In genomic region chr7:157952841-157953645, GRCh38 we compare ENCODE assay signal across 22 cellular contexts.
A peak's percentile ranks its signal among the peaks of the same experiment; 100 is the strongest.
DNase-seq lines count a peak whose midpoint lies in the region; ATAC-seq and TF ChIP-seq lines count a peak whose summit lies in the region.
"Had no signal": no experiment of that assay in that cellular context is flagged by ENCODE, and none has a peak within 500 bp of the region (broad histone marks: within the 10 kb centered on the region; RNA-seq: fewer than 3 reads in every experiment).

No MANE protein-coding gene starts in this region.

- peaks cover 8% of the 10 kb centered on the region for H3K27me3 ChIP-seq in Panc1 (ENCODE audit: control insufficient read depth, insufficient read depth, low read length)
- no peaks in the 10 kb centered on the region for H3K27me3 ChIP-seq in upper lobe of left lung

- H3K9me3 Mint-ChIP-seq in neural crest cell: peaks cover 5% of the 10 kb centered on the region

- peak; percentile 42; the same call in 1 of the 2 replicates for ATAC-seq in Panc1
- ATAC-seq in upper lobe of left lung (ENCODE audit: low FRiP score in 2 of 2): peak; percentile 18 to 40
- ATAC-seq: GM12878, PC-3, Right ventricle myocardium inferior had no signal

- TF ChIP-seq POLR2A in upper lobe of left lung (IDR thresholded peaks at IDR 0.05): no peak

- no peak for DNase-seq in Panc1 (ENCODE audit: low read depth, low spot score)
- peak; percentile 67 for DNase-seq in coronary artery (ENCODE audit: low spot score)
- DNase-seq in neural crest cell (ENCODE audit: low read depth, low spot score): no peak
- no peak for DNase-seq in upper lobe of left lung
- no peak for DNase-seq in middle frontal gyrus (ENCODE audit: extremely low spot score, low spot score)
- no peak for DNase-seq in stimulated activated CD4-positive, alpha-beta T cell treated with anti-CD3 and anti-CD28 coated beads, Interleukin-15, amount 100 ng/mL, for 24 hours
- DNase-seq in SHP77 treated with DMSO at 0.1 percent for 48 hours (lab: John Stamatoyannopoulos, UW): no peak
- DNase-seq in HT-29 (ENCODE audit: low spot score): no peak
- DNase-seq: C1 segment of cervical spinal cord; CD4-positive, alpha-beta memory T cell; COR-L47; GDM1; KG1; MM.1S; NCI-H2029; NCI-H446; NCI-H524 treated with DMSO at 0.1 percent for 48 hours; NCI-H82; NK-92 treated with Interleukin-12 subunit alpha and Interleukin-12 subunit beta, amount 100 ng/mL, for 24 hours; PC-3 had no signal

- H3K4me1 ChIP-seq in Panc1 (ENCODE audit: control insufficient read depth, insufficient read depth, low read length) (no peaks in the 10 kb centered on the region), upper lobe of left lung (no peaks in the 10 kb centered on the region)

- POLR2A ChIA-PET in Panc1 (lab: Charles Lee): no interaction called here

- H3K27ac ChIP-seq in Panc1 (ENCODE audit: low read length) (no peak overlapping the region), coronary artery (no peak overlapping the region), upper lobe of left lung (no peak overlapping the region)

- BruUV-seq in Panc1 (replicated peaks; lab: Mats Ljungman, UMichigan): no TSS peak

- peaks cover 12% of the 10 kb centered on the region for H3K36me3 Mint-ChIP-seq in neural crest cell (ENCODE audit: low read depth)
- H3K36me3 Mint-ChIP-seq: CD4-positive, alpha-beta memory T cell had no signal

- in situ Hi-C loops in Panc1 (cut with HindIII; ENCODE audit: low pct_unique_long_range_greater_than_20kb, low sequenced_read_pairs): no loop called here

- CTCF ChIA-PET in Panc1 (lab: Charles Lee): no interaction called here

- H3K27me3 Mint-ChIP-seq in neural crest cell (ENCODE audit: low read depth): peaks cover 5% of the 10 kb centered on the region

- H3K9me3 ChIP-seq in Panc1 (ENCODE audit: control insufficient read depth, insufficient read depth, low read depth, low read length): no peaks in the 10 kb centered on the region
- H3K9me3 ChIP-seq in upper lobe of left lung: no peaks in the 10 kb centered on the region

- no peak overlapping the region for H3K4me3 Mint-ChIP-seq in neural crest cell
- H3K4me3 Mint-ChIP-seq: CD4-positive, alpha-beta memory T cell had no signal

- peak overlapping the region; percentile 71 for H3K27ac Mint-ChIP-seq in neural crest cell (ENCODE audit: unreplicated experiment)
- H3K27ac Mint-ChIP-seq: CD4-positive, alpha-beta memory T cell had no signal

- intact Hi-C loops in Panc1 (cut with micrococcal nuclease; ENCODE audit: unreplicated experiment): no loop called here

- TF ChIP-seq CTCF in Panc1 (IDR thresholded peaks at IDR 0.05) (no peak), coronary artery (IDR thresholded peaks at IDR 0.05) (no peak), neural crest cell (conservative IDR thresholded peaks at IDR 0.05) (no peak), upper lobe of left lung (IDR thresholded peaks at IDR 0.05) (no peak)

- no peaks in the 10 kb centered on the region for H3K4me1 Mint-ChIP-seq in neural crest cell
- H3K4me1 Mint-ChIP-seq: CD4-positive, alpha-beta memory T cell had no signal

- H3K36me3 ChIP-seq in Panc1 (ENCODE audit: control insufficient read depth, insufficient read depth, low read length): no peaks in the 10 kb centered on the region
- H3K36me3 ChIP-seq in upper lobe of left lung: no peaks in the 10 kb centered on the region

- 78 to 82% methylated on average over 6 to 25 of the region's 25 CpGs for WGBS in upper lobe of left lung, 2 donors

- H3K4me3 ChIP-seq in Panc1 (ENCODE audit: low read depth in 2 of 2, low read length in 2 of 2) (no peak overlapping the region), coronary artery (no peak overlapping the region), upper lobe of left lung (no peak overlapping the region)
- H3K4me3 ChIP-seq: GM12878 had no signal

- TF ChIP-seq EP300 in upper lobe of left lung (IDR thresholded peaks at IDR 0.05): no peak
